Comparison of ENCODE assay signal across 9 cellular contexts in the genomic region with DNA sequence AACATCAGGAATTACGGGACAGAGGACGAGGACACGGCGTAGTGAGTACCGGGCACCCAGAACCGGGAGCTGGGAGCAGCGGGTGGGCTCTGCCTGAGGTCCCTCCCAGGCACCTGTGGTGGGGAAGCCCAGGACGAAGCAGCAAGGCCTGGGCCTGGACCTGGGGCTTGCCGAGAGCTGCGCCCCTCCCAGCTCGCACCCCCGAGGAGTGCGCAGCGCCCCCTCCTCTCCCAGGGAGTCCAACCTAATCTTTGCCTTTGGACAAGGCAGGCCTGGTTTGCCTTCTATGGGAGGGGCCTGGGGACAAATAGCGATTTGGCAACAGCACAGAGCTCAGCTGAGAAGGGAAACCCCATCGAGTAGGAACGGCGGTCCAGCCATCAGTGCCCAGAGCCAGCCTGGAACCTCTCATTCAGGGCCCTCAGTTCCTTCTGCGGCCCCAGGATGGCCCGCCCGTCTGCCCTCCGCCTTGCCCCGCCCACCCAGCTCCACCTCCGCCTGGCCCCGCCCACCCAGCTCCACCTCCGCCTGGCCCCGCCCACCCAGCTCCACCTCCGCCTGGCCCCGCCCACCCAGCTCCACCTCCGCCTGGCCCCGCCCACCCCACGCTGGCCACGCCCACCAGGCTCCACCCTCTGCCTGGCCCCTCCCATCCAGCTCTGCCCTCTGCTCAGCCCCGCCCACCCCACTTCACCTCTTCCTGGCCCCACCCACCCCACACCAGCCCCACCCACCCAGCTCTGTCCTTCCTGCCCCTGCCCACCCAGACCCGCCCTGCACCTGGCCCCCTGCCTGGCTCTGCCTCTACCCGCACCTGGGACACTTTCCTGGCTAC. TPM values are rescaled to one million over a fixed set of nuclear protein-coding genes. Genes with fewer than 3 reads are reported as not detected.
DNase-seq lines count a peak whose midpoint lies in the region; ATAC-seq and TF ChIP-seq lines count a peak whose summit lies in the region.
"Had no signal": no experiment of that assay in that cellular context is flagged by ENCODE, and none has a peak within 500 bp of the region (broad histone marks: within the 10 kb centered on the region; RNA-seq: fewer than 3 reads in every experiment).

No MANE protein-coding gene starts in this region.

- ATAC-seq in gastroesophageal sphincter = no peak

- H3K4me1 ChIP-seq in colonic mucosa (no peaks in the 10 kb centered on the region), vagina (no peaks in the 10 kb centered on the region), gastroesophageal sphincter (no peaks in the 10 kb centered on the region)

- DNase-seq in DMS53 (lab: John Stamatoyannopoulos, UW) = peak; percentile 30
- no peak for DNase-seq in DMS53 treated with DMSO at 0.1 percent for 48 hours (lab: John Stamatoyannopoulos, UW; ENCODE audit: unreplicated experiment)
- peak; percentile 28 for DNase-seq in T follicular helper cell (ENCODE audit: low read depth)
- DNase-seq in colonic mucosa = peak; percentile 29
- peak; percentile 57 for DNase-seq in stimulated activated CD4-positive, alpha-beta T cell treated with anti-CD3 and anti-CD28 coated beads, Interleukin-15, amount 100 ng/mL, for 24 hours
- DNase-seq in COR-L47 (lab: John Stamatoyannopoulos, UW) = no peak
- DNase-seq in vagina (ENCODE audit: extremely low spot score in 2 of 2) = no peak

- H3K36me3 ChIP-seq in colonic mucosa (no peaks in the 10 kb centered on the region), vagina (no peaks in the 10 kb centered on the region), gastroesophageal sphincter (no peaks in the 10 kb centered on the region)

- H3K4me3 ChIP-seq in colonic mucosa = no peak overlapping the region
- H3K4me3 ChIP-seq in vagina = no peak overlapping the region
- no peak overlapping the region for H3K4me3 ChIP-seq in gastroesophageal sphincter

- intact Hi-C loops in colonic mucosa (cut with DNase I) = no loop called here
- intact Hi-C loops in vagina (cut with DNase I) = no loop called here

- TF ChIP-seq CTCF in colonic mucosa (IDR thresholded peaks at IDR 0.05) (no peak), vagina (IDR thresholded peaks at IDR 0.05) (no peak), gastroesophageal sphincter (IDR thresholded peaks at IDR 0.05) (no peak)

- H3K27ac ChIP-seq in colonic mucosa (no peak overlapping the region), vagina (no peak overlapping the region), gastroesophageal sphincter (no peak overlapping the region)
- H3K27ac ChIP-seq: 22Rv1 had no signal

- H3K9me3 ChIP-seq in colonic mucosa = no peaks in the 10 kb centered on the region
- H3K9me3 ChIP-seq in vagina = no peaks in the 10 kb centered on the region
- no peaks in the 10 kb centered on the region for H3K9me3 ChIP-seq in gastroesophageal sphincter

- 64 to 67% methylated on average over 1 to 5 of the region's 36 CpGs for WGBS in gastroesophageal sphincter (ENCODE audit: low coverage in 1 of 2), 2 donors

- TF ChIP-seq POLR2A in vagina (IDR thresholded peaks at IDR 0.05) (no peak), gastroesophageal sphincter (IDR thresholded peaks at IDR 0.05) (no peak)

- H3K27me3 ChIP-seq in colonic mucosa (no peaks in the 10 kb centered on the region), vagina (no peaks in the 10 kb centered on the region), gastroesophageal sphincter (peaks cover 73% of the 10 kb centered on the region)

- TF ChIP-seq EP300 in gastroesophageal sphincter (IDR thresholded peaks at IDR 0.05) = no peak

- H3K9ac ChIP-seq in colonic mucosa (ENCODE audit: low read depth in 2 of 2, low read length in 2 of 2) = no peak overlapping the region

RNA-seq across cellular contexts. Expression of a gene that starts 32.5 kb away (rescaled TPM):
- under 1 TPM; 0.29 to 0.32 TPM for total RNA-seq in colonic mucosa
- total RNA-seq in vagina = 3.4 TPM
- total RNA-seq in gastroesophageal sphincter = 1 to 10 TPM in 2 of 4 donors, under 1 TPM in 2; 0.62 to 3.4 (median 0.98) TPM

RNA-seq across cellular contexts. Expression of a gene that starts 39.8 kb away (rescaled TPM):
- total RNA-seq in colonic mucosa (not detected), vagina (0.49 TPM), gastroesophageal sphincter (under 1 TPM in 1 of 4 donors, not detected in 3; 0.13 TPM)

Comparison
In these comparisons a context has a peak if more than half of its experiments do, and no peak if none do; other contexts are left out.
1. DNase-seq: peak in DMS53 (single experiment), T follicular helper cell (single experiment), colonic mucosa (single experiment) and stimulated activated CD4-positive, alpha-beta T cell treated with anti-CD3 and anti-CD28 coated beads, Interleukin-15, amount 100 ng/mL, for 24 hours (single experiment); none in DMS53 treated with DMSO at 0.1 percent for 48 hours (single experiment), COR-L47 (single experiment) and vagina (0 of 2).